8 cellular contexts compared by ENCODE assay signal in the genomic region with DNA sequence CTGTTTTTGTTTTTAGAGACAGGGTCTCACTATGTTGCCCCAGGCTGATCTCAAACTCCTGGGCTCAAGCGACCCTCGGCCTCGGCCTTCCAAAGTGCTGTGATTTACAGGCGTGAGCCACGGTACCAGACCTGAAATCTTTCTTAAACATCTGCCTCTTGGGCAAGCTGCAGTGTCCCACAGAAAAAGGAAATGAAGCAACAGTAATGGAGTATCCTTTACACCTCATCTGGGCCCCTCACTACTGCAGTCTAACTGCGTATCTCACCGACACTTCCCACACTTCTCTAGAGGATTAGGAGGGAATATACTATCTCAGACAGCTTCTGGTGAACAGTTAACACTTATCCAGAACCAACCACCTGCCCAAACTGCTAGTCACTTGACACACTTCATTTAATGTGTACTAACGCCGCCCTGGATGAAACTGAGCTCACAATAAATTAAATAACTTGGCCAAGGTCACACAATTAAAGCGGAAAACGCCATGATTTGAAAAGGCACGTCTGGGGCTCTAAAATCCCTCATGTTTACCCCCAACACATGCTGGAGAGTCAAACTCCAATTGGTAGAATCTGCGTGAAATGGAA. TPM values are rescaled to one million over a fixed set of nuclear protein-coding genes. Genes with fewer than 3 reads are reported as not detected.
DNase-seq lines count a peak whose midpoint lies in the region; ATAC-seq and TF ChIP-seq lines count a peak whose summit lies in the region.

No MANE protein-coding gene starts in this region.

- H3K4me1 ChIP-seq in gastrocnemius medialis = peaks cover 35 to 36% of the 10 kb centered on the region in 2 donors

- H3K4me3 ChIP-seq in AG09309 (ENCODE audit: control insufficient read depth, low read depth, low read length) (peak overlapping the region; percentile 73), HFF-Myc (replicated peaks; ENCODE audit: low read depth, low read length) (peak overlapping the region; percentile 84), fibroblast of the aortic adventitia (ENCODE audit: low read depth, low read length) (peak overlapping the region; percentile 98), gastrocnemius medialis (peak overlapping the region; percentile 86 to 99 (median 97))

- peak in 1 of 2 donors; percentile 24 for TF ChIP-seq POLR2A in gastrocnemius medialis (IDR thresholded peaks at IDR 0.05)

- in situ Hi-C loops in gastrocnemius medialis (cut with MboI; ENCODE audit: low sequenced_read_pairs in 4 of 4) = loop anchor here (5.0 to 25.0 kb wide), 6 partner anchors 255 to 515 kb away; no protein-coding TSS in a partner anchor

- H3K27ac ChIP-seq in VCaP = peak overlapping the region; percentile 97
- H3K27ac ChIP-seq in gastrocnemius medialis = peak overlapping the region; percentile 97 to 99 (median 98)

- ATAC-seq in gastrocnemius medialis = peak; percentile 18 to 31
- no peak for ATAC-seq in HG02852 (IDR thresholded peaks at IDR 0.05; ENCODE audit: unreplicated experiment)

- H3K27me3 ChIP-seq in gastrocnemius medialis = no peaks in the 10 kb centered on the region

- no peak for TF ChIP-seq CTCF in AG09309 (IDR thresholded peaks at IDR 0.05; ENCODE audit: control insufficient read depth, insufficient read depth, low read depth, low read length, missing control alignments)
- TF ChIP-seq CTCF in HFF-Myc (IDR thresholded peaks at IDR 0.05; ENCODE audit: low read depth, low read length, missing control alignments) = no peak
- no peak for TF ChIP-seq CTCF in VCaP (conservative IDR thresholded peaks at IDR 0.05)
- no peak for TF ChIP-seq CTCF in fibroblast of the aortic adventitia (IDR thresholded peaks at IDR 0.05; ENCODE audit: insufficient read depth, low read length)
- no peak for TF ChIP-seq CTCF in gastrocnemius medialis (IDR thresholded peaks at IDR 0.05 in 4 of 5, conservative IDR thresholded peaks at IDR 0.05 in 1 of 5)
- no peak for TF ChIP-seq CTCF in GM10266 (IDR thresholded peaks at IDR 0.05; ENCODE audit: control insufficient read depth, insufficient read depth, low read depth, missing control alignments)

- intact Hi-C loops in gastrocnemius medialis (cut with DNase I; ENCODE audit: low total_unique reads) = loop anchor here (2.0 to 5.0 kb wide), 4 partner anchors 191 to 519 kb away; a partner anchor contains a TSS

- no peaks in the 10 kb centered on the region for H3K9me3 ChIP-seq in gastrocnemius medialis

- DNase-seq in AG09309 (ENCODE audit: low read depth) (no peak), HFF-Myc (ENCODE audit: extremely low read depth, low read depth) (no peak), fibroblast of the aortic adventitia (ENCODE audit: low read depth) (peak; percentile 45), gastrocnemius medialis (peak in 1 of 2 donors; percentile 21), GM10266 (ENCODE audit: extremely low spot score) (no peak), inferior parietal cortex (ENCODE audit: extremely low spot score) (no peak)

- H3K36me3 ChIP-seq in gastrocnemius medialis = no peaks in the 10 kb centered on the region

RNA-seq across cellular contexts. Expression of a gene that starts 1.0 kb away (rescaled TPM):
- total RNA-seq in fibroblast of the aortic adventitia (ENCODE audit: low replicate concordance) (181 and 197 TPM in 2 replicates), gastrocnemius medialis (10 to 100 TPM; 69.8 to 94.7 (median 89.1) TPM)
